13 cellular contexts compared by ENCODE assay signal in genomic region chr12:53482626-53483165, GRCh38. TPM values are rescaled to one million over a fixed set of nuclear protein-coding genes. Genes with fewer than 3 reads are reported as not detected.
A peak's percentile ranks its signal among the peaks of the same experiment; 100 is the strongest.
DNase-seq lines count a peak whose midpoint lies in the region; ATAC-seq, FAIRE-seq and TF ChIP-seq lines count a peak whose summit lies in the region.
"Had no signal": no experiment of that assay in that cellular context is flagged by ENCODE, and none has a peak within 500 bp of the region (broad histone marks: within the 10 kb centered on the region; RNA-seq: fewer than 3 reads in every experiment).

No MANE protein-coding gene starts in this region.

- H3K79me2 ChIP-seq in K562 (ENCODE audit: control insufficient read depth, insufficient read depth, low read length): peaks cover 7% of the 10 kb centered on the region; the same call in 2 of the 3 replicates

- DNase-seq in K562 (ENCODE audit: extremely low read depth in 1 of 4, low spot score in 3 of 4) (peak in 1 of 4 experiments; percentile 27), natural killer cell (no peak), NCI-H446 (lab: John Stamatoyannopoulos, UW) (no peak), ureter (ENCODE audit: low spot score) (no peak)
- DNase-seq: activated T-cell treated with anti-CD3 and anti-CD28 coated beads, Interleukin-2, amount 50 U/mL, for 4 hours had no signal

- no peak overlapping the region for H3K4me3 Mint-ChIP-seq in natural killer cell
- H3K4me3 Mint-ChIP-seq: activated T-cell treated with anti-CD3 and anti-CD28 coated beads, Interleukin-2, amount 50 U/mL, for 4 hours had no signal

- no peaks in the 10 kb centered on the region for H3K9me3 Mint-ChIP-seq in natural killer cell
- H3K9me3 Mint-ChIP-seq: activated T-cell treated with anti-CD3 and anti-CD28 coated beads, Interleukin-2, amount 50 U/mL, for 4 hours had no signal

- peaks cover 11 to 26% of the 10 kb centered on the region in 2 donors for H3K4me1 Mint-ChIP-seq in natural killer cell

- no peak for TF ChIP-seq RAD21 in K562 (CRISPR knock-in tag; conservative IDR thresholded peaks at IDR 0.05 in 1 of 2, IDR thresholded peaks at IDR 0.05 in 1 of 2)

- BruUV-seq in K562 (replicated peaks; lab: Mats Ljungman, UMichigan): no TSS peak

- H3K27ac ChIP-seq in K562 (ENCODE audit: extremely low read depth, low read depth, low read length): no peak overlapping the region
- H3K27ac ChIP-seq: BLaER1 treated with 17β-estradiol and CSF1 and Interleukin-3, amounts not matched to agents 10 nM and 100 nM; PC-9 had no signal

- POLR2A ChIA-PET in K562 (lab: Yijun Ruan, JAX): interaction anchor here (0.5 to 7.1 kb wide), 17 partner anchors 9 to 275 kb away, joined by 3 to 99 read pairs (median 6); partner anchors contain the start of genes MAP3K12, SP1 and TARBP2

- H3K9ac ChIP-seq in K562 (ENCODE audit: insufficient read depth in 1 of 2, low read depth in 2 of 2, low read length in 2 of 2): no peak overlapping the region; a peak in 1 of 4 replicates
- H3K9ac ChIP-seq: BLaER1 treated with 17β-estradiol and CSF1 and Interleukin-3, amounts not matched to agents 10 nM and 100 nM had no signal

- H4K20me1 ChIP-seq in K562 (replicated peaks; ENCODE audit: control insufficient read depth, insufficient read depth, low read length): peaks cover 13% of the 10 kb centered on the region

- FAIRE-seq in K562 (lab: Jason Lieb, UNC): no peak
- FAIRE-seq: TTC549 had no signal

- H3K27ac Mint-ChIP-seq in natural killer cell: peak overlapping the region; percentile 69 to 80

- H3K9me1 ChIP-seq in K562 (ENCODE audit: control insufficient read depth, insufficient read depth, low read length): peaks cover 3% of the 10 kb centered on the region

- no peak for TF ChIP-seq CTCF in K562 (IDR thresholded peaks at IDR 0.05 in 2 of 3, conservative IDR thresholded peaks at IDR 0.05 in 1 of 3; ENCODE audit: insufficient read depth in 2 of 3, low read depth in 1 of 3, low read length in 3 of 3)
- no peak for TF ChIP-seq CTCF in natural killer cell (IDR thresholded peaks at IDR 0.05)

- in situ Hi-C loops in K562 (cut with MboI): no loop called here

- H2AFZ ChIP-seq in K562 (ENCODE audit: low read depth, low read length): no peak overlapping the region
- H2AFZ ChIP-seq: PC-9 had no signal

- H3K36me3 ChIP-seq in K562 (ENCODE audit: control insufficient read depth, insufficient read depth, low read length): peaks cover 93% of the 10 kb centered on the region

- no peaks in the 10 kb centered on the region for H3K9me3 ChIP-seq in K562 (replicated peaks; ENCODE audit: control insufficient read depth, insufficient read depth, low read depth, low read length)
- H3K9me3 ChIP-seq: BLaER1 treated with 17β-estradiol and CSF1 and Interleukin-3, amounts not matched to agents 10 nM and 100 nM had no signal

- peaks cover 10% of the 10 kb centered on the region for H3K36me3 Mint-ChIP-seq in natural killer cell

- no peak overlapping the region for H3K4me2 ChIP-seq in K562 (ENCODE audit: insufficient read depth, low read length)
- H3K4me2 ChIP-seq: BLaER1 treated with 17β-estradiol and CSF1 and Interleukin-3, amounts not matched to agents 10 nM and 100 nM; PC-9 had no signal

- TF ChIP-seq EP300 in K562 (IDR thresholded peaks at IDR 0.05; ENCODE audit: low read length): no peak

- CTCF ChIA-PET in K562 (lab: Yijun Ruan, JAX; ENCODE audit: low intra/inter-chr PET ratio): no interaction called here

- 90% methylated on average over 15 of the region's 18 CpGs for WGBS in K562 (ENCODE audit: insufficient coverage, low coverage, missing lambda C conversion rate)

- H3K27me3 ChIP-seq in K562 (ENCODE audit: control insufficient read depth in 2 of 2, insufficient read depth in 2 of 2, low read length in 2 of 2): no peaks in the 10 kb centered on the region
- H3K27me3 ChIP-seq: BLaER1 treated with 17β-estradiol and CSF1 and Interleukin-3, amounts not matched to agents 10 nM and 100 nM had no signal

- intact Hi-C loops in K562 (cut with micrococcal nuclease): no loop called here
- intact Hi-C loops in natural killer cell (cut with micrococcal nuclease): no loop called here

- H3K27me3 Mint-ChIP-seq in natural killer cell (ENCODE audit: low read depth in 2 of 2): no peaks in the 10 kb centered on the region

- H3K4me3 ChIP-seq in K562: no peak overlapping the region
- H3K4me3 ChIP-seq: BLaER1 treated with 17β-estradiol and CSF1 and Interleukin-3, amounts not matched to agents 10 nM and 100 nM; PC-9 had no signal

- ATAC-seq in K562 (peak; percentile 24), natural killer cell (peak in 1 of 3 donors; percentile 9), HG03521 (IDR thresholded peaks at IDR 0.05; ENCODE audit: unreplicated experiment) (no peak)

- TF ChIP-seq POLR2A in GM19099 (IDR thresholded peaks at IDR 0.05; ENCODE audit: extremely low read depth, insufficient read length, low read depth) (peak; percentile 14), K562 (conservative IDR thresholded peaks at IDR 0.05) (peak; percentile 13; the same call in 1 of the 2 replicates)

- H3K4me1 ChIP-seq in K562 (replicated peaks in 1 of 2; ENCODE audit: control insufficient read depth in 2 of 2, insufficient read depth in 2 of 2, low read length in 2 of 2): peaks cover 0 to 13% of the 10 kb centered on the region in 2 experiments; a peak in 3 of 5 replicates

RNA-seq across cellular contexts. Expression of gene MAP3K12, which starts 16.6 kb away (rescaled TPM):
- total RNA-seq in K562 (2011; cell fraction: chromatin; rRNA removed; ENCODE audit: low replicate concordance): 10.8 and 23.0 TPM in 2 replicates
- 12.2 and 17.2 TPM in 2 replicates for total RNA-seq in K562 (2011; cell fraction: nucleolus; rRNA removed)
- total RNA-seq in K562 (2011; cell fraction: nucleoplasm; rRNA removed): 9.6 and 12.4 TPM in 2 replicates
- total RNA-seq in K562 (2014; rRNA removed) (1.1 and 1.3 TPM in 2 replicates), K562 (2014; rRNA removed; fragmentation: Illumina TruSeq; extraction: Trizol) (0.93 and 1.1 TPM in 2 replicates), K562 (2015; rRNA removed; fragmentation: Illumina TruSeq; extraction: Trizol) (1.6 and 1.9 TPM in 2 replicates), K562 (2021) (2.1 and 2.6 TPM in 2 replicates), natural killer cell (10 to 100 TPM; 15.3 to 21.8 (median 21.8) TPM), ureter (19.9 TPM)
- polyA plus RNA-seq in K562 (2011; rRNA removed) (1.7 and 2.2 TPM in 2 replicates), K562 (2014; fragmentation: Illumina TruSeq; extraction: Trizol) (1.3 and 1.8 TPM in 2 replicates), K562 (2014; fragmentation: Nextera tagmentation; extraction: Ambion mirVana) (under 1 TPM; 0.10 to 0.46 TPM), K562 (2014; rRNA removed) (1.1 and 2.4 TPM in 2 replicates)
- polyA plus RNA-seq in K562 (2011; cell fraction: cytosol; rRNA removed): 1.7 and 3.8 TPM in 2 replicates
- 15.6 and 23.0 TPM in 2 replicates for polyA plus RNA-seq in K562 (2011; cell fraction: nucleus; rRNA removed)
- polyA plus RNA-seq in K562 (2012): 4.6 and 6.4 TPM in 2 replicates
- polyA minus RNA-seq in K562 (2011; rRNA and poly(A)+ RNA removed): 1.8 and 2.8 TPM in 2 replicates
- 1.4 and 1.5 TPM in 2 replicates for polyA minus RNA-seq in K562 (2011; cell fraction: cytosol; rRNA and poly(A)+ RNA removed)
- polyA minus RNA-seq in K562 (2011; cell fraction: nucleus; rRNA and poly(A)+ RNA removed): 3.4 TPM in 2 replicates

RNA-seq across cellular contexts. Expression of gene TARBP2, which starts 18.4 kb away (rescaled TPM):
- total RNA-seq in K562 (2011; cell fraction: chromatin; rRNA removed; ENCODE audit: low replicate concordance): 87.5 and 179 TPM in 2 replicates
- total RNA-seq in K562 (2011; cell fraction: nucleolus; rRNA removed): 124 and 126 TPM in 2 replicates
- total RNA-seq in K562 (2011; cell fraction: nucleoplasm; rRNA removed): 113 and 115 TPM in 2 replicates
- 63.1 and 75.7 TPM in 2 replicates for total RNA-seq in K562 (2014; rRNA removed)
- total RNA-seq in K562 (2014; rRNA removed; fragmentation: Illumina TruSeq; extraction: Trizol): 21.0 and 25.2 TPM in 2 replicates
- total RNA-seq in K562 (2015; rRNA removed; fragmentation: Illumina TruSeq; extraction: Trizol): 54.6 and 56.5 TPM in 2 replicates
- total RNA-seq in K562 (2021): 55.4 and 59.2 TPM in 2 replicates
- polyA plus RNA-seq in K562 (2011; rRNA removed): 40.4 and 55.0 TPM in 2 replicates
- polyA plus RNA-seq in K562 (2011; cell fraction: cytosol; rRNA removed): 69.6 and 99.9 TPM in 2 replicates
- 222 and 277 TPM in 2 replicates for polyA plus RNA-seq in K562 (2011; cell fraction: nucleus; rRNA removed)
- 56.1 and 59.4 TPM in 2 replicates for polyA plus RNA-seq in K562 (2012)
- polyA plus RNA-seq in K562 (2014; fragmentation: Illumina TruSeq; extraction: Trizol): 44.6 and 51.6 TPM in 2 replicates
- polyA plus RNA-seq in K562 (2014; fragmentation: Nextera tagmentation; extraction: Ambion mirVana): 10 to 100 TPM in 1 of 2 experiments, 1 to 10 TPM in 1; 5.6 to 16.6 TPM
- polyA plus RNA-seq in K562 (2014; rRNA removed): 68.7 and 69.0 TPM in 2 replicates
- 20.1 and 22.4 TPM in 2 replicates for polyA minus RNA-seq in K562 (2011; rRNA and poly(A)+ RNA removed)
- polyA minus RNA-seq in K562 (2011; cell fraction: cytosol; rRNA and poly(A)+ RNA removed): 17.8 and 20.6 TPM in 2 replicates
- 45.2 and 71.4 TPM in 2 replicates for polyA minus RNA-seq in K562 (2011; cell fraction: nucleus; rRNA and poly(A)+ RNA removed)
- 10 to 100 TPM; 23.8 to 35.1 (median 33.7) TPM for total RNA-seq in natural killer cell
- 38.3 TPM for total RNA-seq in ureter

RNA-seq across cellular contexts. Expression of gene NPFF, which starts 24.6 kb away (rescaled TPM):
- not detected in 2 replicates for total RNA-seq in K562 (2011; cell fraction: chromatin; rRNA removed; ENCODE audit: low replicate concordance)
- not detected in 2 replicates for total RNA-seq in K562 (2011; cell fraction: nucleolus; rRNA removed)
- total RNA-seq in K562 (2011; cell fraction: nucleoplasm; rRNA removed): not detected in 2 replicates
- total RNA-seq in K562 (2014; rRNA removed): not detected in 2 replicates
- not detected in 2 replicates for total RNA-seq in K562 (2014; rRNA removed; fragmentation: Illumina TruSeq; extraction: Trizol)
- not detected in 2 replicates for total RNA-seq in K562 (2015; rRNA removed; fragmentation: Illumina TruSeq; extraction: Trizol)
- not detected in 2 replicates for total RNA-seq in K562 (2021)
- not detected in 2 replicates for polyA plus RNA-seq in K562 (2011; rRNA removed)
- polyA plus RNA-seq in K562 (2011; cell fraction: cytosol; rRNA removed): 0.28 TPM in 1 of 2 replicates, not detected in the other
- not detected in 2 replicates for polyA plus RNA-seq in K562 (2011; cell fraction: nucleus; rRNA removed)
- 0.55 TPM in 1 of 2 replicates, not detected in the other for polyA plus RNA-seq in K562 (2012)
- polyA plus RNA-seq in K562 (2014; fragmentation: Illumina TruSeq; extraction: Trizol): 0.55 TPM in 1 of 2 replicates, not detected in the other
- under 1 TPM in 1 of 2 experiments, not detected in 1; 0.15 TPM for polyA plus RNA-seq in K562 (2014; fragmentation: Nextera tagmentation; extraction: Ambion mirVana)
- polyA plus RNA-seq in K562 (2014; rRNA removed): 1.2 TPM in 1 of 2 replicates, not detected in the other
- polyA minus RNA-seq in K562 (2011; rRNA and poly(A)+ RNA removed): not detected in 2 replicates
- polyA minus RNA-seq in K562 (2011; cell fraction: cytosol; rRNA and poly(A)+ RNA removed): not detected in 2 replicates
- not detected in 2 replicates for polyA minus RNA-seq in K562 (2011; cell fraction: nucleus; rRNA and poly(A)+ RNA removed)
- total RNA-seq in natural killer cell: not detected
- total RNA-seq in ureter: not detected
- total RNA-seq: activated T-cell treated with anti-CD3 and anti-CD28 coated beads, Interleukin-2, amount 50 U/mL, for 4 hours; fibroblast of lung; omental fat pad; PC-9 had no signal
- polyA plus RNA-seq: fibroblast of lung, keratinocyte had no signal

RNA-seq across cellular contexts. Expression of gene PCBP2, which starts 30.8 kb away (rescaled TPM):
- total RNA-seq in K562 (2011; cell fraction: chromatin; rRNA removed; ENCODE audit: low replicate concordance): 880 and 1,252 TPM in 2 replicates
- 429 and 447 TPM in 2 replicates for total RNA-seq in K562 (2011; cell fraction: nucleolus; rRNA removed)
- 778 and 1,039 TPM in 2 replicates for total RNA-seq in K562 (2011; cell fraction: nucleoplasm; rRNA removed)
- total RNA-seq in K562 (2014; rRNA removed) (130 and 137 TPM in 2 replicates), K562 (2014; rRNA removed; fragmentation: Illumina TruSeq; extraction: Trizol) (190 and 191 TPM in 2 replicates), K562 (2015; rRNA removed; fragmentation: Illumina TruSeq; extraction: Trizol) (181 and 194 TPM in 2 replicates), K562 (2021) (748 and 810 TPM in 2 replicates), natural killer cell (1,000 to 10,000 TPM in 1 of 3 donors, 100 to 1,000 TPM in 2; 910 to 1,083 (median 943) TPM), ureter (675 TPM)
- polyA plus RNA-seq in K562 (2011; rRNA removed) (340 and 350 TPM in 2 replicates), K562 (2014; fragmentation: Illumina TruSeq; extraction: Trizol) (802 and 831 TPM in 2 replicates), K562 (2014; fragmentation: Nextera tagmentation; extraction: Ambion mirVana) (100 to 1,000 TPM; 254 to 328 TPM), K562 (2014; rRNA removed) (356 and 362 TPM in 2 replicates)
- polyA plus RNA-seq in K562 (2011; cell fraction: cytosol; rRNA removed): 351 and 484 TPM in 2 replicates
- 548 and 674 TPM in 2 replicates for polyA plus RNA-seq in K562 (2011; cell fraction: nucleus; rRNA removed)
- polyA plus RNA-seq in K562 (2012): 804 and 1,240 TPM in 2 replicates
- 583 and 666 TPM in 2 replicates for polyA minus RNA-seq in K562 (2011; rRNA and poly(A)+ RNA removed)
- 634 and 719 TPM in 2 replicates for polyA minus RNA-seq in K562 (2011; cell fraction: cytosol; rRNA and poly(A)+ RNA removed)
- 190 and 332 TPM in 2 replicates for polyA minus RNA-seq in K562 (2011; cell fraction: nucleus; rRNA and poly(A)+ RNA removed)

RNA-seq across cellular contexts. Expression of gene PRR13, which starts 41.2 kb away (rescaled TPM):
- total RNA-seq in K562 (2011; cell fraction: chromatin; rRNA removed; ENCODE audit: low replicate concordance): 126 and 173 TPM in 2 replicates
- 112 and 130 TPM in 2 replicates for total RNA-seq in K562 (2011; cell fraction: nucleolus; rRNA removed)
- 168 and 231 TPM in 2 replicates for total RNA-seq in K562 (2011; cell fraction: nucleoplasm; rRNA removed)
- 117 and 153 TPM in 2 replicates for total RNA-seq in K562 (2014; rRNA removed)
- 202 and 204 TPM in 2 replicates for total RNA-seq in K562 (2014; rRNA removed; fragmentation: Illumina TruSeq; extraction: Trizol)
- total RNA-seq in K562 (2015; rRNA removed; fragmentation: Illumina TruSeq; extraction: Trizol): 226 and 244 TPM in 2 replicates
- 329 and 341 TPM in 2 replicates for total RNA-seq in K562 (2021)
- polyA plus RNA-seq in K562 (2011; rRNA removed): 209 and 216 TPM in 2 replicates
- 197 and 292 TPM in 2 replicates for polyA plus RNA-seq in K562 (2011; cell fraction: cytosol; rRNA removed)
- polyA plus RNA-seq in K562 (2011; cell fraction: nucleus; rRNA removed): 86.9 and 121 TPM in 2 replicates
- 406 and 466 TPM in 2 replicates for polyA plus RNA-seq in K562 (2012)
- 527 and 637 TPM in 2 replicates for polyA plus RNA-seq in K562 (2014; fragmentation: Illumina TruSeq; extraction: Trizol)
- polyA plus RNA-seq in K562 (2014; fragmentation: Nextera tagmentation; extraction: Ambion mirVana): 100 to 1,000 TPM; 570 to 835 TPM
- 285 and 301 TPM in 2 replicates for polyA plus RNA-seq in K562 (2014; rRNA removed)
- polyA minus RNA-seq in K562 (2011; rRNA and poly(A)+ RNA removed): 115 and 148 TPM in 2 replicates
- polyA minus RNA-seq in K562 (2011; cell fraction: cytosol; rRNA and poly(A)+ RNA removed): 79.5 and 100 TPM in 2 replicates
- polyA minus RNA-seq in K562 (2011; cell fraction: nucleus; rRNA and poly(A)+ RNA removed): 31.2 and 56.0 TPM in 2 replicates
- 100 to 1,000 TPM; 214 to 233 (median 231) TPM for total RNA-seq in natural killer cell
- total RNA-seq in ureter: 210 TPM
